7 cellular contexts compared by ENCODE assay signal in the genomic region with DNA sequence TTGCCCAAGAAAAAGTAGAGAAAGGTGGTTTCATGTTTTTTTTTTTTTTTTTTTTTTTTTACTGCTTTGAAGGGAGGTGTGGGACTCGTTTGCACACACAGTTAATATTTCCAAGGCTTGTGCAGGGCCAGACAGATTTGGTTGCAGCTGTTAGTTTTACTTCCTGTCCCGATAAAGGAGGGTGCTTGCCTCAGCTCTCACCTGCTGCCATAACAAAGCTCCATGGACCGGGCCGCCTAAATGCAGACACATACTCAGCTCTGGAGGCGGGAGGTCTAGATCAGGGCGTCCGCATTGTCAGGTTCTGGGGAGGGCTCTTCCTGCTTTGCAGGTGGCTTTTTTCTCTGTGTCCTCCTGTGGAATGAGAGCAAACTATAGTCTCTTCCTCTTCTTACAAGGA.
A peak's percentile ranks its signal among the peaks of the same experiment; 100 is the strongest.
DNase-seq lines count a peak whose midpoint lies in the region; ATAC-seq and TF ChIP-seq lines count a peak whose summit lies in the region.

No MANE protein-coding gene starts in this region.

- H3K4me1 Mint-ChIP-seq in naive thymus-derived CD4-positive, alpha-beta T cell = peaks cover 70 to 96% (median 92%) of the 10 kb centered on the region in 7 donors
- H3K4me1 Mint-ChIP-seq in H9 = peaks cover 33 to 49% of the 10 kb centered on the region in 2 experiments
- peaks cover 54% of the 10 kb centered on the region for H3K4me1 Mint-ChIP-seq in T-helper 2 cell treated with Interferon-gamma antibody and Interleukin-4, amounts not matched to agents 5 μg/mL and 100 μg/mL, for 36 hours (ENCODE audit: low read depth)

- H2AFZ ChIP-seq in H9 (ENCODE audit: low read length) = no peak overlapping the region

- H3K27ac ChIP-seq in naive thymus-derived CD4-positive, alpha-beta T cell (ENCODE audit: low read depth, low read length) = peak overlapping the region; percentile 28
- no peak overlapping the region for H3K27ac ChIP-seq in H9 (ENCODE audit: insufficient read length, low read depth, low read length)

- peak overlapping the region in 8 of 9 donors; percentile 41 to 95 (median 89) for H3K27ac Mint-ChIP-seq in naive thymus-derived CD4-positive, alpha-beta T cell
- H3K27ac Mint-ChIP-seq in H9 = peak overlapping the region in 1 of 3 experiments; percentile 39; a peak in 1 of 7 replicates
- H3K27ac Mint-ChIP-seq in T-helper 2 cell treated with Interferon-gamma antibody and Interleukin-4, amounts not matched to agents 5 μg/mL and 100 μg/mL, for 36 hours = no peak overlapping the region

- H3K4ac ChIP-seq in H9 (ENCODE audit: low read depth, low read length) = no peak overlapping the region

- DNase-seq in NCI-H526 treated with DMSO at 0.1 percent for 48 hours (lab: John Stamatoyannopoulos, UW) = peak; percentile 82
- DNase-seq in naive thymus-derived CD4-positive, alpha-beta T cell = peak in 7 of 9 donors; percentile 24 to 44 (median 37)
- DNase-seq in H9 = no peak
- no peak for DNase-seq in AML-193 (lab: John Stamatoyannopoulos, UW)
- DNase-seq in T-helper 2 cell treated with Interferon-gamma antibody and Interleukin-4, amounts not matched to agents 5 μg/mL and 100 μg/mL, for 36 hours (ENCODE audit: low spot score) = no peak

- TF ChIP-seq CTCF in H9 (conservative IDR thresholded peaks at IDR 0.05) = no peak

- H2BK5ac ChIP-seq in H9 (ENCODE audit: insufficient read length, low read length) = no peak overlapping the region

- H3K9me3 ChIP-seq in naive thymus-derived CD4-positive, alpha-beta T cell (ENCODE audit: control insufficient read depth in 2 of 3, low read length in 3 of 3) = no peaks in the 10 kb centered on the region
- H3K9me3 ChIP-seq in H9 (ENCODE audit: control insufficient read depth, low read depth, low read length) = no peaks in the 10 kb centered on the region

- H3K27me3 ChIP-seq in naive thymus-derived CD4-positive, alpha-beta T cell (ENCODE audit: control insufficient read depth in 2 of 2, insufficient read depth in 2 of 2, low read length in 2 of 2) = no peaks in the 10 kb centered on the region
- H3K27me3 ChIP-seq in H9 (ENCODE audit: insufficient read depth, low read length) = no peaks in the 10 kb centered on the region

- no peak overlapping the region for H3K56ac ChIP-seq in H9 (ENCODE audit: insufficient read length, low read depth, low read length)

- H3K23ac ChIP-seq in H9 (ENCODE audit: insufficient read length, low read depth, low read length) = no peak overlapping the region

- H3K18ac ChIP-seq in H9 (ENCODE audit: insufficient read length, low read depth, low read length) = no peak overlapping the region

- H3K4me3 Mint-ChIP-seq in naive thymus-derived CD4-positive, alpha-beta T cell = peak overlapping the region in 9 of 10 donors; percentile 45 to 83 (median 74)
- no peak overlapping the region for H3K4me3 Mint-ChIP-seq in H9
- H3K4me3 Mint-ChIP-seq in T-helper 2 cell treated with Interferon-gamma antibody and Interleukin-4, amounts not matched to agents 5 μg/mL and 100 μg/mL, for 36 hours = no peak overlapping the region

- no peak overlapping the region for H2BK15ac ChIP-seq in H9 (ENCODE audit: low read depth, low read length)

- no CpG with 5 or more reads among the region's 7 CpGs for WGBS in H9 (ENCODE audit: extremely low coverage, insufficient read length, low lambda C conversion rate)

- CTCF ChIA-PET in naive thymus-derived CD4-positive, alpha-beta T cell (lab: Charles Lee) = interaction anchor here (0.6 to 3.9 kb wide), 2 partner anchors 30 to 68 kb away, joined by 3 to 32 read pairs; no protein-coding TSS in a partner anchor

- no peaks in the 10 kb centered on the region for H3K79me2 ChIP-seq in H9 (ENCODE audit: insufficient read depth, low read length)

- H4K8ac ChIP-seq in H9 (replicated peaks; ENCODE audit: insufficient read length, low read depth, low read length) = no peak overlapping the region

- no peak overlapping the region for H3K4me2 ChIP-seq in H9 (ENCODE audit: insufficient read depth, insufficient read length, low read length)

- no peak overlapping the region for H3T11ph ChIP-seq in H9 (ENCODE audit: low read length)

- no peak overlapping the region for H2BK20ac ChIP-seq in H9 (ENCODE audit: low read depth, low read length, poor library complexity, severe bottlenecking)

- no peak overlapping the region for H4K5ac ChIP-seq in H9 (ENCODE audit: insufficient read length, low read depth, low read length)

- no peaks in the 10 kb centered on the region for H3K23me2 ChIP-seq in H9 (ENCODE audit: insufficient read length, low read depth, low read length, poor library complexity, severe bottlenecking)

- H3K9me3 Mint-ChIP-seq in naive thymus-derived CD4-positive, alpha-beta T cell = no peaks in the 10 kb centered on the region
- no peaks in the 10 kb centered on the region for H3K9me3 Mint-ChIP-seq in H9
- no peaks in the 10 kb centered on the region for H3K9me3 Mint-ChIP-seq in T-helper 2 cell treated with Interferon-gamma antibody and Interleukin-4, amounts not matched to agents 5 μg/mL and 100 μg/mL, for 36 hours

- peak; percentile 70 for ATAC-seq in GM18907 (IDR thresholded peaks at IDR 0.05; ENCODE audit: unreplicated experiment)
- ATAC-seq in HG02763 (IDR thresholded peaks at IDR 0.05; ENCODE audit: unreplicated experiment) = peak; percentile 76
- peak; percentile 21 for ATAC-seq in naive thymus-derived CD4-positive, alpha-beta T cell

- no peak overlapping the region for H2BK120ac ChIP-seq in H9 (ENCODE audit: low read depth, low read length, poor library complexity, severe bottlenecking)

- no peak overlapping the region for H4K91ac ChIP-seq in H9 (ENCODE audit: insufficient read length, low read depth, low read length)

- peak overlapping the region; percentile 9 for H3K4me3 ChIP-seq in naive thymus-derived CD4-positive, alpha-beta T cell (ENCODE audit: low read length)

- H3K14ac ChIP-seq in H9 (ENCODE audit: insufficient read depth, low read length) = no peak overlapping the region

- H4K20me1 ChIP-seq in H9 (ENCODE audit: control insufficient read depth, insufficient read depth, insufficient read length) = no peaks in the 10 kb centered on the region

- intact Hi-C loops in naive thymus-derived CD4-positive, alpha-beta T cell (cut with micrococcal nuclease) = loop anchor here in 1 of 2 donors (1.0 kb wide), 3 partner anchors 31 to 108 kb away; no protein-coding TSS in a partner anchor

- H3K27me3 Mint-ChIP-seq in naive thymus-derived CD4-positive, alpha-beta T cell = no peaks in the 10 kb centered on the region
- H3K27me3 Mint-ChIP-seq in H9 (ENCODE audit: low read depth) = no peaks in the 10 kb centered on the region
- no peaks in the 10 kb centered on the region for H3K27me3 Mint-ChIP-seq in T-helper 2 cell treated with Interferon-gamma antibody and Interleukin-4, amounts not matched to agents 5 μg/mL and 100 μg/mL, for 36 hours (ENCODE audit: low read depth)

- POLR2A ChIA-PET in naive thymus-derived CD4-positive, alpha-beta T cell (lab: Charles Lee) = interaction anchor here (0.7 to 1.0 kb wide), 3 partner anchors 31 to 70 kb away, joined by 3 to 4 read pairs (median 4); a partner anchor contains a TSS

- H2AK5ac ChIP-seq in H9 (ENCODE audit: insufficient read length, low read length) = no peak overlapping the region

- no peak overlapping the region for H3K9ac ChIP-seq in H9 (ENCODE audit: extremely low read depth, insufficient read length, low read length)

- H3K36me3 ChIP-seq in naive thymus-derived CD4-positive, alpha-beta T cell (ENCODE audit: control insufficient read depth in 2 of 3, insufficient read depth in 3 of 3, low read length in 3 of 3) = peaks cover 0 to 5% (median 0%) of the 10 kb centered on the region in 3 experiments

- H3K4me1 ChIP-seq in naive thymus-derived CD4-positive, alpha-beta T cell (ENCODE audit: control insufficient read depth in 2 of 2, insufficient read depth in 2 of 2, low read length in 2 of 2) = peaks cover 55 to 83% of the 10 kb centered on the region in 2 donors
- H3K4me1 ChIP-seq in H9 (ENCODE audit: insufficient read depth, low read length) = peaks cover 18% of the 10 kb centered on the region; the same call in 1 of the 2 replicates

- H2BK12ac ChIP-seq in H9 (ENCODE audit: insufficient read length, low read depth, low read length) = no peak overlapping the region

- H3K79me1 ChIP-seq in H9 (ENCODE audit: insufficient read depth, low read depth, low read length, poor library complexity, severe bottlenecking) = no peaks in the 10 kb centered on the region

- H3K36me3 Mint-ChIP-seq in naive thymus-derived CD4-positive, alpha-beta T cell = peaks cover 0 to 4% (median 0%) of the 10 kb centered on the region in 5 donors
- no peaks in the 10 kb centered on the region for H3K36me3 Mint-ChIP-seq in H9 (ENCODE audit: insufficient read depth in 1 of 3, low read depth in 3 of 3)
- peaks cover 6% of the 10 kb centered on the region for H3K36me3 Mint-ChIP-seq in T-helper 2 cell treated with Interferon-gamma antibody and Interleukin-4, amounts not matched to agents 5 μg/mL and 100 μg/mL, for 36 hours (ENCODE audit: low read depth)

Comparison
In these comparisons a context has a peak if more than half of its experiments do, and no peak if none do; other contexts are left out.
1. ATAC-seq: peak in every context shown above with its lines; median percentile 76 in HG02763; 70 in GM18907; 21 in naive thymus-derived CD4-positive, alpha-beta T cell.
2. DNase-seq: peak in NCI-H526 treated with DMSO at 0.1 percent for 48 hours (single experiment) and naive thymus-derived CD4-positive, alpha-beta T cell (7 of 9); none in H9 (single experiment), AML-193 (0 of 2) and T-helper 2 cell treated with Interferon-gamma antibody and Interleukin-4, amounts not matched to agents 5 μg/mL and 100 μg/mL, for 36 hours (single experiment).
3. H3K4me3 Mint-ChIP-seq: peak in naive thymus-derived CD4-positive, alpha-beta T cell (9 of 10); none in H9 (0 of 2) and T-helper 2 cell treated with Interferon-gamma antibody and Interleukin-4, amounts not matched to agents 5 μg/mL and 100 μg/mL, for 36 hours (single experiment).